Comparison of ENCODE assay signal across 8 cellular contexts in genomic region chr12:31324116-31324844, GRCh38.
DNase-seq lines count a peak whose midpoint lies in the region; ATAC-seq lines count a peak whose summit lies in the region.

No MANE protein-coding gene starts in this region.

- peaks cover 18% of the 10 kb centered on the region for H3K4me1 ChIP-seq in endocrine pancreas (ENCODE audit: control insufficient read depth, insufficient read depth, low read length)

- peak overlapping the region; percentile 90 for H3K9ac ChIP-seq in endocrine pancreas (ENCODE audit: control insufficient read depth, insufficient read depth, low read length)

- no peaks in the 10 kb centered on the region for H3K9me3 ChIP-seq in endocrine pancreas (ENCODE audit: control insufficient read depth, low read length)

- ATAC-seq in HG03025 (IDR thresholded peaks at IDR 0.05; ENCODE audit: low FRiP score, unreplicated experiment) = peak; percentile 31

- H3K36me3 ChIP-seq in endocrine pancreas (ENCODE audit: control insufficient read depth, insufficient read depth, low read length) = no peaks in the 10 kb centered on the region

- H3K27me3 ChIP-seq in endocrine pancreas (ENCODE audit: control insufficient read depth, insufficient read depth, low read length) = no peaks in the 10 kb centered on the region

- H3K4me3 ChIP-seq in endocrine pancreas (ENCODE audit: control insufficient read depth, insufficient read depth, low read length) = no peak overlapping the region

- peak; percentile 51 to 57 (median 55) for DNase-seq in activated CD4-positive, CD25-positive, alpha-beta regulatory T cell (lab: John Stamatoyannopoulos, UW)
- DNase-seq in activated CD4-positive, CD25-positive, alpha-beta regulatory T cell treated with anti-CD3 and anti-CD28 coated beads, Interleukin-2, amount 50 U/mL, for 72 hours = no peak
- DNase-seq in NCI-H526 treated with DMSO at 0.1 percent for 48 hours (lab: John Stamatoyannopoulos, UW) (peak; percentile 64), midbrain (lab: John Stamatoyannopoulos, UW) (peak; percentile 22)
- peak; percentile 29 to 46 (median 40) for DNase-seq in activated CD8-positive, alpha-beta memory T cell treated with anti-CD3 and anti-CD28 coated beads for 48 hours (ENCODE audit: low read depth in 2 of 3, low spot score in 2 of 3)
- peak; percentile 33 to 52 for DNase-seq in stimulated activated CD8-positive, alpha-beta memory T cell treated with anti-CD3 and anti-CD28 coated beads, Interleukin-2, amount 100 ng/mL, for 1 hour (ENCODE audit: low read depth in 2 of 2)
